ENCODE assay signal across 13 cellular contexts in genomic region chr7:132078891-132079735, GRCh38.
"Had no signal": no experiment of that assay in that cellular context is flagged by ENCODE, and none has a peak within 500 bp of the region (broad histone marks: within the 10 kb centered on the region; RNA-seq: fewer than 3 reads in every experiment).

No MANE protein-coding gene starts in this region.

- H3K4me1 ChIP-seq: adrenal gland had no signal

- H3K27ac ChIP-seq: adrenal gland, ovary had no signal

- H3K9me3 ChIP-seq: adrenal gland, gastroesophageal sphincter, ovary had no signal

- H3K36me3 Mint-ChIP-seq: activated naive CD4-positive, alpha-beta T cell treated with anti-CD3 and anti-CD28 coated beads, Interleukin-2, amount 50 U/mL, for 24 hours had no signal

- H3K4me3 ChIP-seq: adrenal gland, gastroesophageal sphincter, ovary had no signal

- H3K9me3 Mint-ChIP-seq: activated naive CD4-positive, alpha-beta T cell treated with anti-CD3 and anti-CD28 coated beads, Interleukin-2, amount 50 U/mL, for 24 hours; activated T-cell treated with anti-CD3 and anti-CD28 coated beads, Interleukin-2, amount 50 U/mL, for 4 hours; neural crest cell had no signal

- H3K36me3 ChIP-seq: adrenal gland, gastroesophageal sphincter, ovary had no signal

- DNase-seq: activated CD4-positive, alpha-beta memory T cell treated with anti-CD3 and anti-CD28 coated beads, Interleukin-2, amount 10 ng/mL, durations not matched to agents 7 days and 5 days; activated CD4-positive, alpha-beta T cell treated with anti-CD3 and anti-CD28 coated beads for 4 hours; activated effector memory CD4-positive, alpha-beta T cell treated with Interleukin-2 at 50 U/mL for 16 hours; activated T-cell treated with anti-CD3 and anti-CD28 coated beads, Interleukin-2, amount 50 U/mL, for 4 hours; erythroblast; midbrain; ovary; stimulated activated CD4-positive, alpha-beta T cell treated with anti-CD3 and anti-CD28 coated beads, Interleukin-12 subunit alpha, Interleukin-12 subunit beta, amount 100 ng/mL, for 4 hours; stimulated activated CD4-positive, alpha-beta T cell treated with anti-CD3 and anti-CD28 coated beads, Interleukin-2, amount 100 ng/mL, for 24 hours had no signal

- H3K4me1 Mint-ChIP-seq: activated CD4-positive, alpha-beta memory T cell treated with anti-CD3 and anti-CD28 coated beads, Interleukin-2, amount 10 ng/mL, durations not matched to agents 7 days and 5 days; activated naive CD4-positive, alpha-beta T cell treated with anti-CD3 and anti-CD28 coated beads, Interleukin-2, amount 50 U/mL, for 24 hours had no signal

- H3K27ac Mint-ChIP-seq: activated CD4-positive, alpha-beta memory T cell treated with anti-CD3 and anti-CD28 coated beads, Interleukin-2, amount 10 ng/mL, durations not matched to agents 7 days and 5 days; activated naive CD4-positive, alpha-beta T cell treated with anti-CD3 and anti-CD28 coated beads, Interleukin-2, amount 50 U/mL, for 24 hours had no signal

- H3K27me3 ChIP-seq: gastroesophageal sphincter, ovary had no signal

- ATAC-seq: activated T-cell treated with anti-CD3 and anti-CD28 coated beads, Interleukin-2, amount 50 U/mL, for 4 hours; gastroesophageal sphincter had no signal

- H3K4me3 Mint-ChIP-seq: activated CD4-positive, alpha-beta memory T cell treated with anti-CD3 and anti-CD28 coated beads, Interleukin-2, amount 10 ng/mL, durations not matched to agents 7 days and 5 days; activated naive CD4-positive, alpha-beta T cell treated with anti-CD3 and anti-CD28 coated beads, Interleukin-2, amount 50 U/mL, for 24 hours; activated T-cell treated with anti-CD3 and anti-CD28 coated beads, Interleukin-2, amount 50 U/mL, for 4 hours; neural crest cell had no signal
